Comparison of ENCODE assay signal across 1 cellular context in the genomic region with DNA sequence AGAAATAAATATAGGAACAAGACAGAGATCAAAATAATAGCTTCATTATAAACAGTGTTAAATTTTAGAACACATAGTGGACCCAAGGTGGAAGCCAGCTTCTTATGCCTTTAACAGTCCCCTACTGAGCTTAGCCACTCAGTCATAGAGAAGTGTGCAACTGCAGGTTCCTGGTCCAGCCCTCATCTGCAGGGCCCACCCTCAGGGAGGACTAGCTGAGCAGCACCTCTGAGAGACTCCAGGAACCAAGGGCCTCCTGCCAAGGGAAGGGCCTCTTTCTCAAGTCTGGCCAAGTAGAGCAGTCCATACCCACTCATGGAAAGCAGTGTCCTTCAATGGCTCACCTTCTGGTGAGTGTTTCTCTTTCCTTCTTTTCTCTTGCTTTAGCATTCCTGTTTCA.
TF ChIP-seq lines count a peak whose summit lies in the region.

No MANE protein-coding gene starts in this region.

TF ChIP-seq in HepG2, 621 proteins besides CTCF, POLR2A, EP300 and RAD21 (continued from another document):
- TF ChIP-seq, protein P1, sequence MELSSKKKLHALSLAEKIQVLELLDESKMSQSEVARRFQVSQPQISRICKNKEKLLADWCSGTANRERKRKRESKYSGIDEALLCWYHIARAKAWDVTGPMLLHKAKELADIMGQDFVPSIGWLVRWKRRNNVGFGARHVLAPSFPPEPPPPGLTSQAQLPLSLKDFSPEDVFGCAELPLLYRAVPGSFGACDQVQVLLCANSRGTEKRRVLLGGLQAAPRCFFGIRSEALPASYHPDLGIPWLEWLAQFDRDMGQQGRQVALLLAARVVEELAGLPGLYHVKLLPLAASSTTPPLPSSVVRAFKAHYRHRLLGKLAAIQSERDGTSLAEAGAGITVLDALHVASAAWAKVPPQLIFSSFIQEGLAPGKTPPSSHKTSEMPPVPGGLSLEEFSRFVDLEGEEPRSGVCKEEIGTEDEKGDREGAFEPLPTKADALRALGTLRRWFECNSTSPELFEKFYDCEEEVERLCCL (CRISPR knock-in tag; IDR thresholded peaks at IDR 0.05; ENCODE audit: borderline replicate concordance), result no peak
- TF ChIP-seq ZNF747 (CRISPR knock-in tag; IDR thresholded peaks at IDR 0.05; ENCODE audit: borderline replicate concordance) (no peak), SP1 (IDR thresholded peaks at IDR 0.05) (no peak), SP1 (CRISPR knock-in tag; IDR thresholded peaks at IDR 0.05) (no peak)
